ENCODE assay signal across 9 cellular contexts in the genomic region with DNA sequence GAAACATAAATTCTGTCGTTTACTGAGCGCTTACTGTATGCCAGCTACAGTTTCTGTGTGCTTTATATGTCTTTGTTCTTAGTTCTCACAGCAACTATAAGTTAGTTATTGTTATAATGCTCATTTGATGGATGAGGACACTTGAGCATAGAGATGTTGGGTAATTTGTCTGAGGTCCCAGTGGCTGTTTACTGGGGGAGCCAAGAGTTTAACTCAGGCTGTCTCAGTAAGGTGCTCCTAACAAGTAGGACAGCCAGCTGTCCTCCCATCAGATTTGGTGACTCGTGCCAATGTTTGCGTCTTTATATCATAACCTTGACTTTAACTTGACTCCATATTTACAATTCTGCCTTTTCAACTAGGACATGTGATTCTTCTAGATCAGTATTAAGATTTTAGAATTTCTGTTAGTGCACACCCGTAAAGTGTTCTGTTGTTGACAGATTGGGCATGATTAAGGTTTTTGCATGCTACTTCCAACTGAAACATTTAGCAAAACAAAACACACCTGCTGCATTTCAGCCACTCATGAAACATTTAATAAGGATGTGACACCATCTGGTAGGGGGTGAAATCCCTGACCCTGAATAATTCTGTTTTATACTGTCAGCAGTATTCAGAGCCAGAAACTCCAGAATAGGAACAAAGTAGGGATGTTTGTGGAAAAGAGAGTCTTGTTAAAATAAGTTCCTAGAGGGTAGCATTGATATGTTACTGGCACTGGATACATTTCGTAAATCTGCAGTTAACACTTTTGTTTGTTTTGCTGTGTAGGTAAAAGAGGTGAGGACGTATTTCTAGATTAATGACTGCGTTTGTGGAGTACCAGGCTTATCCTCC. TPM values are rescaled to one million over a fixed set of nuclear protein-coding genes. Genes with fewer than 3 reads are reported as not detected.
DNase-seq lines count a peak whose midpoint lies in the region; TF ChIP-seq lines count a peak whose summit lies in the region.
"Had no signal": no experiment of that assay in that cellular context is flagged by ENCODE, and none has a peak within 500 bp of the region (broad histone marks: within the 10 kb centered on the region; RNA-seq: fewer than 3 reads in every experiment).

No MANE protein-coding gene starts in this region.

- H3K4me3 ChIP-seq in choroid plexus epithelial cell (ENCODE audit: low read depth, low read length), result peak overlapping the region; percentile 97
- peak overlapping the region; percentile 91 for H3K4me3 ChIP-seq in retinal pigment epithelial cell (ENCODE audit: low read length)

- peak; percentile 43 for DNase-seq in NCI-H510A treated with DMSO at 0.1 percent for 48 hours (lab: John Stamatoyannopoulos, UW)
- DNase-seq in NCI-H510A (lab: John Stamatoyannopoulos, UW), result no peak
- DNase-seq in NCI-H2171 treated with DMSO at 0.1 percent for 48 hours (lab: John Stamatoyannopoulos, UW), result peak; percentile 84
- no peak for DNase-seq in choroid plexus epithelial cell (ENCODE audit: low read depth)
- DNase-seq in retinal pigment epithelial cell (ENCODE audit: low read depth), result no peak
- no peak for DNase-seq in mesenteric fat pad (ENCODE audit: low spot score)
- DNase-seq in NCI-H345 (lab: John Stamatoyannopoulos, UW), result no peak
- DNase-seq in AML-193 (lab: John Stamatoyannopoulos, UW), result no peak
- DNase-seq: Right ventricle myocardium superior had no signal

- TF ChIP-seq CTCF in choroid plexus epithelial cell (conservative IDR thresholded peaks at IDR 0.05; ENCODE audit: low read depth, low read length) (no peak), retinal pigment epithelial cell (conservative IDR thresholded peaks at IDR 0.05; ENCODE audit: low read depth, low read length) (no peak)

RNA-seq across cellular contexts. Expression of gene REXO2, which starts 1.9 kb away (rescaled TPM):
- total RNA-seq in mesenteric fat pad, result 85.9 TPM

RNA-seq across cellular contexts. Expression of gene RBM7, which starts 40.7 kb away (rescaled TPM):
- 29.5 TPM for total RNA-seq in mesenteric fat pad

RNA-seq across cellular contexts. Expression of gene C11orf71, which starts 40.9 kb away (rescaled TPM):
- 6.6 TPM for total RNA-seq in mesenteric fat pad

Comparison
In these comparisons a context has a peak if more than half of its experiments do, and no peak if none do; other contexts are left out.
1. DNase-seq: peak in NCI-H510A treated with DMSO at 0.1 percent for 48 hours (single experiment) and NCI-H2171 treated with DMSO at 0.1 percent for 48 hours (single experiment); none in NCI-H510A (single experiment), choroid plexus epithelial cell (single experiment), retinal pigment epithelial cell (single experiment), mesenteric fat pad (single experiment), NCI-H345 (single experiment) and AML-193 (0 of 2).